1 cellular context compared by ENCODE assay signal in the genomic region with DNA sequence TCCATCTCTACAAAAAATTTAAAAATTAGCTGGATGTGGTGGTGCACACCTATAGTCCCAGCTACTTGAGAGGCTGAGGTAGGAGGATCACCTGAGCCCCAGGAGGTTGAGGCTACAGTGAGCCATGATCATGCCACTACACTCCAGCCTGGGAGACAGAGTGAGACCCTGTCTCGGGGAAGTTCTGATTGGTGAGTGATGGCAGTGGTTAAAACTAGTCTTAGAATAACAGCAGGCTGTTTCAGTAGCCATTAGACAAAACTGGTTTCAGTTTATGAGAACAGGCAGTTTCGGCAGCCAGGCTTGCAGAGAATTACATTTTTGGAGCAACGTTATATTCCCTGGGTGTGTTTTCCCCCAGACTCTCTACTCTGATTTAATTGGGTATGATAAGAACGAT. TPM values are rescaled to one million over a fixed set of nuclear protein-coding genes. Genes with fewer than 3 reads are reported as not detected.
"Had no signal": no experiment of that assay in that cellular context is flagged by ENCODE, and none has a peak within 500 bp of the region (broad histone marks: within the 10 kb centered on the region; RNA-seq: fewer than 3 reads in every experiment).

No MANE protein-coding gene starts in this region.

RNA-seq across cellular contexts. Expression of gene ESYT3, which starts 18.2 kb away (rescaled TPM):
- total RNA-seq: activated B cell treated with CpG ODN at 0.5 μM for 24 hours had no signal
